ENCODE assay signal across 8 cellular contexts in the genomic region with DNA sequence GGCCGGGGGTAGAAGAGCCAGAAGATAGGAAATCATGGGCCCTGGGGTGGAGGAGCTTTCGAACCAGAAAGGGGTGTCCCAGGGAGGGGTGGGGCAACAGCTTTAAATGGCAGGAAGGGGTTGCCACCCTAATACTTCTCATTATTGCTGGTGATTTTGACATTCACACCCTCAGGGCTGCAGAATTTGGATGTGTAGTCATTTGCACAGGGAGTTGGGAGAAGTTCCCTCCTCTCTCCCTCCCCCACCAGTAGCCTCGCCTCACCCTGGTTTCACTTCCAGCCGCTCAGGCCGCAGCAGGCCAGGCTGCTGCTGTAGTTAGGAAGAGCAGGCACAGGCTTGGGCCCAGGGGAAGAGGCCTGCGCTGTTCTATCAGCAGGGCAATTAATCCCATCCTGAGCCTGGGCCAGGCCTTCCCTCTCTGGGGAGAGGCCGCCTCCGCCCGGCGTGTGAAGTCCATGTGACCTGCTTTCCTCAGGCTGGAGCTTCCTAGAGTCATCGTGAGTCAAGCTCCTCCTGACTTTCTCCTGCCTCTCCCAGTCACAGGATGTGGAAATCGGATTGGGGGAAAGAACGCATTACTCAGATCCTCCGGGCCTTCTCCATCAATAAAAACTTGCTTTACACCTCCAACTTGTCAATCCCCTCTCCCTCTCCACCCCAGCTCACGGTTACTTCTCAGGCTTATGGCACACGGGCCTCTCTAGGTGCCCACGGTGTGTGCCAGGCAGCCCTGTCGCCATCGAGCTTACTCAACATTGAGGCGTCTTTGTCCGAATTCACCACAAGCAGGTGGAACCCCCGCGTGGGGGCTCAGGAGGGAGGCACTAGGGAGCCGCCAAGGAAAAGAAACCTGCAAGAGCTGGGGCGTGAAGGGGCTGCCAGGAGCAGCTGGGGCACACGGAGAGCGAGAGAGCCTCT. TPM values are rescaled to one million over a fixed set of nuclear protein-coding genes. Genes with fewer than 3 reads are reported as not detected.
A peak's percentile ranks its signal among the peaks of the same experiment; 100 is the strongest.
DNase-seq lines count a peak whose midpoint lies in the region; ATAC-seq, FAIRE-seq and TF ChIP-seq lines count a peak whose summit lies in the region.

No MANE protein-coding gene starts in this region.

- H3K9me1 ChIP-seq in K562 (ENCODE audit: control insufficient read depth, insufficient read depth, low read length), result no peaks in the 10 kb centered on the region

- POLR2A ChIA-PET in AG04449 (lab: Yijun Ruan, JAX), result interaction anchor here (0.5 to 1.7 kb wide), 5 partner anchors 116 to 242 kb away, joined by 3 to 6 read pairs (median 4); a partner anchor contains a TSS
- POLR2A ChIA-PET in K562 (lab: Yijun Ruan, JAX), result interaction anchor here (1.0 to 3.9 kb wide), 3 partner anchors 8 to 42 kb away, joined by 3 to 17 read pairs (median 5); a partner anchor contains a TSS

- 77% methylated on average over 26 of the region's 27 CpGs for WGBS in K562 (ENCODE audit: insufficient coverage, low coverage, missing lambda C conversion rate)

- H3K27me3 ChIP-seq in K562 (ENCODE audit: control insufficient read depth in 2 of 2, insufficient read depth in 2 of 2, low read length in 2 of 2) (no peaks in the 10 kb centered on the region), kidney epithelial cell (ENCODE audit: control insufficient read depth, insufficient read depth, low read length) (no peaks in the 10 kb centered on the region)

- DNase-seq in AG04449 (ENCODE audit: low read depth, low spot score) (peak; percentile 99), HTR-8/SVneo (ENCODE audit: insufficient read length, low spot score) (peak; percentile 90), K562 (ENCODE audit: extremely low read depth in 1 of 4, low spot score in 3 of 4) (peak in 2 of 4 experiments; percentile 44 to 48), kidney epithelial cell (ENCODE audit: low read depth) (peak; percentile 98), smooth muscle cell of the brain vasculature (ENCODE audit: low read depth, low spot score) (peak; percentile 78), NCI-H1048 (lab: John Stamatoyannopoulos, UW) (no peak)
- no peak for DNase-seq in stimulated activated CD4-positive, alpha-beta T cell treated with anti-CD3 and anti-CD28 coated beads, Interleukin-2, amount 100 ng/mL, for 24 hours
- no peak for DNase-seq in stimulated activated CD8-positive, alpha-beta memory T cell treated with anti-CD3 and anti-CD28 coated beads, Interleukin-4, amount 100 ng/mL, for 48 hours

- H3K4me1 ChIP-seq in K562 (replicated peaks in 1 of 2; ENCODE audit: control insufficient read depth in 2 of 2, insufficient read depth in 2 of 2, low read length in 2 of 2), result peaks cover 24 to 49% of the 10 kb centered on the region in 2 experiments

- peak overlapping the region; percentile 42 for H2AFZ ChIP-seq in K562 (ENCODE audit: low read depth, low read length)

- H3K9ac ChIP-seq in K562 (ENCODE audit: insufficient read depth in 1 of 2, low read depth in 2 of 2, low read length in 2 of 2), result peak overlapping the region; percentile 31 to 69; a peak in 2 of 4 replicates

- FAIRE-seq in HTR-8/SVneo (lab: Jason Lieb, UNC) (peak; percentile 93), K562 (lab: Jason Lieb, UNC) (no peak)

- H3K4me2 ChIP-seq in K562 (ENCODE audit: insufficient read depth, low read length), result peak overlapping the region; percentile 42

- H3K4me3 ChIP-seq in AG04449 (ENCODE audit: low read depth, low read length) (no peak overlapping the region), K562 (no peak overlapping the region), kidney epithelial cell (ENCODE audit: low read depth, low read length) (no peak overlapping the region)

- H4K20me1 ChIP-seq in K562 (replicated peaks; ENCODE audit: control insufficient read depth, insufficient read depth, low read length), result no peaks in the 10 kb centered on the region

- ATAC-seq in K562, result peak; percentile 60

- no peak overlapping the region for H3K27ac ChIP-seq in K562 (ENCODE audit: extremely low read depth, low read depth, low read length)

- TF ChIP-seq CTCF in AG04449 (IDR thresholded peaks at IDR 0.05; ENCODE audit: insufficient read depth, low read length, missing control alignments) (no peak), K562 (IDR thresholded peaks at IDR 0.05 in 2 of 3, conservative IDR thresholded peaks at IDR 0.05 in 1 of 3; ENCODE audit: insufficient read depth in 2 of 3, low read depth in 1 of 3, low read length in 3 of 3) (no peak), kidney epithelial cell (IDR thresholded peaks at IDR 0.05; ENCODE audit: insufficient read depth, low read length, poor library complexity, severe bottlenecking) (no peak)

- BruUV-seq in K562 (replicated peaks; lab: Mats Ljungman, UMichigan), result no TSS peak

- CTCF ChIA-PET in AG04449 (lab: Yijun Ruan, JAX) (interaction anchor here (1.3 to 1.7 kb wide), 3 partner anchors 116 to 243 kb away, joined by 4 to 5 read pairs (median 4); no protein-coding TSS in a partner anchor), K562 (lab: Yijun Ruan, JAX; ENCODE audit: low intra/inter-chr PET ratio) (no interaction called here)

- H3K36me3 ChIP-seq in K562 (ENCODE audit: control insufficient read depth, insufficient read depth, low read length) (no peaks in the 10 kb centered on the region), kidney epithelial cell (ENCODE audit: control insufficient read depth, insufficient read depth, low read length) (no peaks in the 10 kb centered on the region)

- in situ Hi-C loops in K562 (cut with MboI), result no loop called here

- intact Hi-C loops in K562 (cut with micrococcal nuclease), result no loop called here

- TF ChIP-seq EP300 in K562 (IDR thresholded peaks at IDR 0.05; ENCODE audit: low read length), result no peak

- no peak for TF ChIP-seq RAD21 in K562 (CRISPR knock-in tag; conservative IDR thresholded peaks at IDR 0.05 in 1 of 2, IDR thresholded peaks at IDR 0.05 in 1 of 2)

- no peaks in the 10 kb centered on the region for H3K9me3 ChIP-seq in K562 (replicated peaks; ENCODE audit: control insufficient read depth, insufficient read depth, low read depth, low read length)

- H3K79me2 ChIP-seq in K562 (ENCODE audit: control insufficient read depth, insufficient read depth, low read length), result no peaks in the 10 kb centered on the region

- TF ChIP-seq POLR2A in K562 (conservative IDR thresholded peaks at IDR 0.05), result no peak

RNA-seq across cellular contexts. Expression of a gene that starts 7.8 kb away (rescaled TPM):
- 13.8 and 18.6 TPM in 2 replicates for total RNA-seq in K562 (2011; cell fraction: chromatin; rRNA removed; ENCODE audit: low replicate concordance)
- total RNA-seq in K562 (2011; cell fraction: nucleolus; rRNA removed), result 13.8 and 20.4 TPM in 2 replicates
- total RNA-seq in K562 (2011; cell fraction: nucleoplasm; rRNA removed), result 13.9 and 19.7 TPM in 2 replicates
- total RNA-seq in K562 (2014; rRNA removed) (7.4 and 9.6 TPM in 2 replicates), K562 (2014; rRNA removed; fragmentation: Illumina TruSeq; extraction: Trizol) (13.3 and 13.9 TPM in 2 replicates), K562 (2015; rRNA removed; fragmentation: Illumina TruSeq; extraction: Trizol) (13.5 and 13.8 TPM in 2 replicates), K562 (2021) (11.7 and 12.3 TPM in 2 replicates), kidney epithelial cell (1.5 and 4.6 TPM in 2 replicates)
- polyA plus RNA-seq in K562 (2011; rRNA removed) (8.7 and 10.0 TPM in 2 replicates), K562 (2014; fragmentation: Illumina TruSeq; extraction: Trizol) (21.7 and 24.0 TPM in 2 replicates), K562 (2014; fragmentation: Nextera tagmentation; extraction: Ambion mirVana) (10 to 100 TPM; 13.6 to 18.3 TPM), K562 (2014; rRNA removed) (12.9 and 16.4 TPM in 2 replicates)
- polyA plus RNA-seq in K562 (2011; cell fraction: cytosol; rRNA removed), result 7.1 and 9.6 TPM in 2 replicates
- 16.3 and 17.9 TPM in 2 replicates for polyA plus RNA-seq in K562 (2011; cell fraction: nucleus; rRNA removed)
- polyA plus RNA-seq in K562 (2012), result 19.8 and 27.5 TPM in 2 replicates
- 7.4 and 9.3 TPM in 2 replicates for polyA minus RNA-seq in K562 (2011; rRNA and poly(A)+ RNA removed)
- polyA minus RNA-seq in K562 (2011; cell fraction: cytosol; rRNA and poly(A)+ RNA removed), result 3.6 and 6.5 TPM in 2 replicates
- polyA minus RNA-seq in K562 (2011; cell fraction: nucleus; rRNA and poly(A)+ RNA removed), result 6.1 and 7.9 TPM in 2 replicates

Comparison
In these comparisons a context has a peak if more than half of its experiments do, and no peak if none do; other contexts are left out.
1. DNase-seq: peak in AG04449 (single experiment), HTR-8/SVneo (single experiment), kidney epithelial cell (single experiment) and smooth muscle cell of the brain vasculature (single experiment); none in NCI-H1048 (single experiment), stimulated activated CD4-positive, alpha-beta T cell treated with anti-CD3 and anti-CD28 coated beads, Interleukin-2, amount 100 ng/mL, for 24 hours (0 of 2) and stimulated activated CD8-positive, alpha-beta memory T cell treated with anti-CD3 and anti-CD28 coated beads, Interleukin-4, amount 100 ng/mL, for 48 hours (single experiment).